ENCODE assay signal across 1 cellular context in the genomic region with DNA sequence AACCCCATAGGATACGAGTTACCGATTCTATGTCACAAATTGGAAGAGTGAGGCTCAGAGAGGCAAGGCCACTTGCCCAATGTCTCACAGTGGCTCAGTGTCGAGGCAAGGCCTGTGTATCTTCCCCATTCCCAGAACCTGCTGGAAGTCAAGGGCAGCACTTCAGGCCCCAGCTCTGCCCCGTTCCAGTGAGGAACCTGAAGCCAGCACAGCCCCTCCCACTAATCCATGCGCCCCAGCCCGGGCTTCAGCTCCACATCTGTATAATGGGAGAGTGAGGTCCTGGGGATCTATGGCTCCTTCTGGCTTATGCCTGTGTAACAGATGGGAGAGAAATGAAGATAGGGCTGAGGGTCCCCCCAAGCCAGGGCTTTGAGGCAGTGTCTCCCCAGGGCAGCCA.
TF ChIP-seq lines count a peak whose summit lies in the region.

No MANE protein-coding gene starts in this region.

TF ChIP-seq in K562, 482 proteins besides CTCF, POLR2A, EP300 and RAD21:
- TF ChIP-seq MTF1 (CRISPR knock-in tag; IDR thresholded peaks at IDR 0.05; ENCODE audit: borderline replicate concordance) (no peak), CBFA2T2 (conservative IDR thresholded peaks at IDR 0.05) (no peak), RBM25 (IDR thresholded peaks at IDR 0.05; ENCODE audit: low read depth, low read length, severe bottlenecking) (peak; percentile 30)
TF ChIP-seq in K562: peak in this region for 1.
